Comparison of ENCODE assay signal across 8 cellular contexts in the genomic region with DNA sequence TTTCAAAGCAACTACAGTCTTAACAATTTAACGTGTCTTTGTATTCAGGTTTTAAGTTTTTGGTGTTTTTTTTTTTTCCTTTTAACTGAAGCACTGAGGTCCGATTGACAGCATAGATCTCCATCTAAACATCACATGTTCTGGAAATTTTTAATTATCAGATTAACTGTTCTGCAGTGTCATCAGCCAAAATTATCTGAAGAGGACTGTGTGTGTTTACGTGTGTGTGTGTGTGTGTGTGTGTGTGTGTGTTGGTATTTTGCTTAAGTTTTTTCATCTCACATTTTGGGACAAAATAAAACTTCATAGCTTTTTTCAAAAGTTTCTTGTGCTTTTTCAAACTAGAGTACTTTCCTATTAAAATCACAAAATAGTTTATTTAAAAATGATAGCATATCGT. TPM values are rescaled to one million over a fixed set of nuclear protein-coding genes. Genes with fewer than 3 reads are reported as not detected.
DNase-seq lines count a peak whose midpoint lies in the region; ATAC-seq and TF ChIP-seq lines count a peak whose summit lies in the region.

No MANE protein-coding gene starts in this region.

- no peaks in the 10 kb centered on the region for H3K9me3 Mint-ChIP-seq in Calu3 (ENCODE audit: low read depth, unreplicated experiment)
- no peaks in the 10 kb centered on the region for H3K9me3 Mint-ChIP-seq in progenitor cell of endocrine pancreas (ENCODE audit: low read depth)

- H3K36me3 ChIP-seq in Panc1 (ENCODE audit: control insufficient read depth, insufficient read depth, low read length): no peaks in the 10 kb centered on the region

- BruUV-seq in Calu3 (replicated peaks; lab: Mats Ljungman, UMichigan): TSS peak; percentile 45
- TSS peak; percentile 63 for BruUV-seq in Panc1 (replicated peaks; lab: Mats Ljungman, UMichigan)

- H3K27me3 ChIP-seq in Panc1 (ENCODE audit: control insufficient read depth, insufficient read depth, low read length): no peaks in the 10 kb centered on the region

- peak; percentile 12 for TF ChIP-seq POLR2A in erythroblast (IDR thresholded peaks at IDR 0.05; ENCODE audit: low read length)

- H3K36me3 Mint-ChIP-seq in Calu3 (ENCODE audit: insufficient read depth, unreplicated experiment): no peaks in the 10 kb centered on the region
- H3K36me3 Mint-ChIP-seq in progenitor cell of endocrine pancreas (ENCODE audit: insufficient read depth): no peaks in the 10 kb centered on the region
- H3K36me3 Mint-ChIP-seq in T-helper 17 cell (ENCODE audit: low read depth): no peaks in the 10 kb centered on the region

- POLR2A ChIA-PET in Panc1 (lab: Charles Lee): interaction anchor here (0.6 kb wide), 1 partner anchor 413 kb away, joined by 3 read pairs; the partner anchor contains the start of gene ACTL6A

- peak overlapping the region; percentile 89 to 97; a peak in 3 of 4 replicates for H3K4me3 ChIP-seq in Panc1 (ENCODE audit: low read depth in 2 of 2, low read length in 2 of 2)

- H3K9me3 ChIP-seq in Panc1 (ENCODE audit: control insufficient read depth, insufficient read depth, low read depth, low read length): peaks cover 5% of the 10 kb centered on the region; the same call in 1 of the 2 replicates
- no peaks in the 10 kb centered on the region for H3K9me3 ChIP-seq in T-helper 17 cell (ENCODE audit: control insufficient read depth, low read length, poor library complexity, severe bottlenecking)

- intact Hi-C loops in Calu3 (cut with micrococcal nuclease; ENCODE audit: unreplicated experiment): loop anchor here (5.0 kb wide), 3 partner anchors 83 to 407 kb away; no protein-coding TSS in a partner anchor
- intact Hi-C loops in Panc1 (cut with micrococcal nuclease; ENCODE audit: unreplicated experiment): loop anchor here (2.0 to 5.0 kb wide), 2 partner anchors 133 to 167 kb away; no protein-coding TSS in a partner anchor

- H3K27ac ChIP-seq in Panc1 (ENCODE audit: low read length): peak overlapping the region; percentile 91

- in situ Hi-C loops in Panc1 (cut with HindIII; ENCODE audit: low pct_unique_long_range_greater_than_20kb, low sequenced_read_pairs): no loop called here

- H3K4me1 Mint-ChIP-seq in Calu3 (ENCODE audit: low read depth, unreplicated experiment) (peaks cover 28% of the 10 kb centered on the region), progenitor cell of endocrine pancreas (ENCODE audit: low read depth) (peaks cover 17% of the 10 kb centered on the region), T-helper 17 cell (peaks cover 37% of the 10 kb centered on the region)

- H3K4me3 Mint-ChIP-seq in Calu3 (ENCODE audit: low read depth, unreplicated experiment) (no peak overlapping the region), progenitor cell of endocrine pancreas (ENCODE audit: low read depth) (peak overlapping the region; percentile 86), T-helper 17 cell (no peak overlapping the region)

- no peak for DNase-seq in Calu3
- no peak for DNase-seq in Panc1 (ENCODE audit: low read depth, low spot score)
- DNase-seq in erythroblast (lab: John Stamatoyannopoulos, UW): peak; percentile 57 to 69
- no peak for DNase-seq in progenitor cell of endocrine pancreas (ENCODE audit: low spot score, unreplicated experiment)
- no peak for DNase-seq in glomerular visceral epithelial cell (ENCODE audit: extremely low spot score)
- no peak for DNase-seq in hypothalamus (lab: John Stamatoyannopoulos, UW)
- DNase-seq in amniotic stem cell (lab: John Stamatoyannopoulos, UW): no peak
- no peak for DNase-seq in T-helper 17 cell

- H3K4me1 ChIP-seq in Panc1 (ENCODE audit: control insufficient read depth, insufficient read depth, low read length): peaks cover 24% of the 10 kb centered on the region

- H3K27ac Mint-ChIP-seq in Calu3 (ENCODE audit: unreplicated experiment) (no peak overlapping the region), progenitor cell of endocrine pancreas (peak overlapping the region; percentile 95), T-helper 17 cell (no peak overlapping the region)

- CTCF ChIA-PET in Calu3 (lab: Charles Lee): interaction anchor here (0.6 to 2.6 kb wide), 3 partner anchors 57 to 466 kb away, joined by 3 to 8 read pairs (median 3); no protein-coding TSS in a partner anchor
- CTCF ChIA-PET in Panc1 (lab: Charles Lee): no interaction called here

- H3K27me3 Mint-ChIP-seq in Calu3 (ENCODE audit: unreplicated experiment) (no peaks in the 10 kb centered on the region), progenitor cell of endocrine pancreas (no peaks in the 10 kb centered on the region), T-helper 17 cell (no peaks in the 10 kb centered on the region)

- ATAC-seq in Panc1 (no peak), T-helper 17 cell (no peak)

- TF ChIP-seq CTCF in Calu3 (IDR thresholded peaks at IDR 0.05; ENCODE audit: unreplicated experiment): no peak
- no peak for TF ChIP-seq CTCF in Panc1 (IDR thresholded peaks at IDR 0.05)
- no peak for TF ChIP-seq CTCF in progenitor cell of endocrine pancreas (IDR thresholded peaks at IDR 0.05; ENCODE audit: unreplicated experiment)

RNA-seq across cellular contexts. Expression of gene PIK3CA, which starts 1.8 kb away (rescaled TPM):
- 26.3 and 28.8 TPM in 2 replicates for total RNA-seq in Calu3 (2022)
- total RNA-seq in Panc1 (2021; ENCODE audit: unreplicated experiment): 27.6 TPM
- polyA plus RNA-seq in Panc1 (2012; ENCODE audit: insufficient read length): 12.4 TPM
- total RNA-seq in progenitor cell of endocrine pancreas: 19.2 and 20.2 TPM in 2 replicates
- 10 to 100 TPM; 42.4 to 45.4 TPM for total RNA-seq in T-helper 17 cell

Comparison
In these comparisons a context has a peak if more than half of its experiments do, and no peak if none do; other contexts are left out.
1. DNase-seq: peak in erythroblast (2 of 2); none in Calu3 (single experiment), Panc1 (single experiment), progenitor cell of endocrine pancreas (single experiment), glomerular visceral epithelial cell (single experiment), hypothalamus (0 of 51), amniotic stem cell (single experiment) and T-helper 17 cell (0 of 3).